In the genomic region with DNA sequence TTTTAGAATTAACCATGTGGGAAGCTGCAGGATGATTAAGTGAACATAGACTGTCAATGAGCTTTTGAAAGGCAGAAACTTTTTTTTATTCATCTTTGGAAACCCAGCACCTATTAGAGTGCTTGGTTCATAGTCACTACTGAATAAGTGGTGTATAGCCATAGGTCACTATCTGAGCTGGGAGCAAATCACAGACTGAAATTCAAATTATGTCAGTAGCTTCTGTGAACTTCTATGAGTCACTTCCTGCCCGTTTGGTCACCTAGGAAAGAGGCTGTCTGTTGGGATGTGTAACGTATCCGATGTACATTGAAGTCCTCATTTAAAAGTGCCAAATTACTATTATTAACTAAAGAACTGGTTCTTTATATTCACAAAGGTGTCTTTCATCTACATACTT, we compare ENCODE assay signal across 16 cellular contexts. TPM values are rescaled to one million over a fixed set of nuclear protein-coding genes. Genes with fewer than 3 reads are reported as not detected.
DNase-seq lines count a peak whose midpoint lies in the region; ATAC-seq and TF ChIP-seq lines count a peak whose summit lies in the region.
"Had no signal": no experiment of that assay in that cellular context is flagged by ENCODE, and none has a peak within 500 bp of the region (broad histone marks: within the 10 kb centered on the region; RNA-seq: fewer than 3 reads in every experiment).

No MANE protein-coding gene starts in this region.

- ATAC-seq in GM18502 (IDR thresholded peaks at IDR 0.05; ENCODE audit: poor library complexity, unreplicated experiment) (no peak), GM21723 (IDR thresholded peaks at IDR 0.05; ENCODE audit: unreplicated experiment) (no peak), HG03432 (IDR thresholded peaks at IDR 0.05; ENCODE audit: unreplicated experiment) (no peak)
- ATAC-seq: body of pancreas, Panc1 had no signal

- DNase-seq in A172 (ENCODE audit: low spot score): peak; percentile 87
- DNase-seq in ELR (ENCODE audit: low read depth): peak; percentile 69
- peak; percentile 11 for DNase-seq in SK-MEL-5 (ENCODE audit: low read depth, low spot score)
- peak; percentile 30 for DNase-seq in fibroblast of mammary gland (ENCODE audit: low read depth)
- DNase-seq in NCI-H187 treated with DMSO at 0.1 percent for 48 hours (lab: John Stamatoyannopoulos, UW): no peak
- DNase-seq: activated CD4-positive, alpha-beta T cell treated with anti-CD3 and anti-CD28 coated beads, Interleukin-2, amount 50 U/mL, for 48 hours; activated effector memory CD4-positive, alpha-beta T cell treated with Interleukin-2 at 50 U/mL for 16 hours; body of pancreas; DMS79; NCI-H1105; NCI-H510A; ovary had no signal

- H3K4me3 ChIP-seq in fibroblast of mammary gland (ENCODE audit: control insufficient read depth, low read depth, low read length): no peak overlapping the region
- H3K4me3 ChIP-seq: body of pancreas, ovary had no signal

- in situ Hi-C loops in SK-MEL-5 (cut with HindIII; ENCODE audit: low pct_unique_long_range_greater_than_20kb, low sequenced_read_pairs): no loop called here

- no peak for TF ChIP-seq CTCF in fibroblast of mammary gland (conservative IDR thresholded peaks at IDR 0.05; ENCODE audit: control insufficient read depth, insufficient read depth, low read depth, low read length)

RNA-seq across cellular contexts. Expression of a gene that starts 20.5 kb away (rescaled TPM):
- 1.2 and 1.4 TPM in 2 replicates for total RNA-seq in A172 (2014; rRNA removed; shearing (Covaris generic))
- 0.92 and 2.0 TPM in 2 replicates for total RNA-seq in SK-MEL-5 (2014; rRNA removed; shearing (Covaris generic))
- 0.26 and 0.51 TPM in 2 replicates for polyA plus RNA-seq in SK-MEL-5 (2015; cell fraction: cytosol; rRNA removed)
- polyA plus RNA-seq in SK-MEL-5 (2015; cell fraction: nucleus; rRNA removed): 0.21 and 0.47 TPM in 2 replicates
